Comparison of ENCODE assay signal across 1 cellular context in the genomic region with DNA sequence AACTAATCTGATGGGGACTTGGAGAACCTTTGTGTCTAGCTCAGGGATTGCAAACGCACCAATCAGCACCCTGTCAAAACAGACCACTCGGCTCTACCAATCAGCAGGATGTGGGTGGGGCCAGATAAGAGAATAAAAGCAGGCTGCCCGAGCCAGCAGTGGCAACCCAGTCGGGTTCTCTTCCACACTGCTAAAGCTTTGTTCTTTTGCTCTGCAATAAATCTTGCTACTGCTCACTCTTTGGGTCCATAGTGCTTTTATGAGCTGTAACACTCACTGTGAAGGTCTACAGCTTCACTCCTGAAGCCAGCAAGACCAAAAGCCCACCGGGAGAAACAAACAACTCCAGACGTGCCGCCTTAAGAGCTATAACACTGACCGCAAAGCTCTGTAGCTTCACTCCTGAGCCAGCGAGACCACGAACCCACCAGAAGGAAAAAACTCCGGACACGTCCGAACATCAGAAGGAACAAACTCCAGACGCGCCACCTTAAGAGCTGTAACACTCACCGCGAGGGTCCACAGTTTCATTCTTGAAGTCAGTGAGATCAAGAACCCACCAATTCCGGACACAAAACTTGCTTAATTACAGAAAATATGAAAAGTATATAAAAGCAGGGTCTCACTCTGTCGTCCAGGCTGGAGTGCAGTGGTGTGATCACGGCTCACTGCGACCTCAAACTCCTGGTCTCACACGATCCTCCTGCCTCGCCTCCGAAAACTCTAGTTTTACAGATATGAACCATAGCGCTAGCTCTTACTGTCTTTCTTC.
A peak's percentile ranks its signal among the peaks of the same experiment; 100 is the strongest.
TF ChIP-seq lines count a peak whose summit lies in the region.

No MANE protein-coding gene starts in this region.

TF ChIP-seq in HEK293, 187 proteins besides CTCF, POLR2A, EP300 and RAD21:
- TF ChIP-seq ZNF121 (tag by site-specific recombination; IDR thresholded peaks at IDR 0.05), result peak; percentile 96
